Comparison of ENCODE assay signal across 10 cellular contexts in the genomic region with DNA sequence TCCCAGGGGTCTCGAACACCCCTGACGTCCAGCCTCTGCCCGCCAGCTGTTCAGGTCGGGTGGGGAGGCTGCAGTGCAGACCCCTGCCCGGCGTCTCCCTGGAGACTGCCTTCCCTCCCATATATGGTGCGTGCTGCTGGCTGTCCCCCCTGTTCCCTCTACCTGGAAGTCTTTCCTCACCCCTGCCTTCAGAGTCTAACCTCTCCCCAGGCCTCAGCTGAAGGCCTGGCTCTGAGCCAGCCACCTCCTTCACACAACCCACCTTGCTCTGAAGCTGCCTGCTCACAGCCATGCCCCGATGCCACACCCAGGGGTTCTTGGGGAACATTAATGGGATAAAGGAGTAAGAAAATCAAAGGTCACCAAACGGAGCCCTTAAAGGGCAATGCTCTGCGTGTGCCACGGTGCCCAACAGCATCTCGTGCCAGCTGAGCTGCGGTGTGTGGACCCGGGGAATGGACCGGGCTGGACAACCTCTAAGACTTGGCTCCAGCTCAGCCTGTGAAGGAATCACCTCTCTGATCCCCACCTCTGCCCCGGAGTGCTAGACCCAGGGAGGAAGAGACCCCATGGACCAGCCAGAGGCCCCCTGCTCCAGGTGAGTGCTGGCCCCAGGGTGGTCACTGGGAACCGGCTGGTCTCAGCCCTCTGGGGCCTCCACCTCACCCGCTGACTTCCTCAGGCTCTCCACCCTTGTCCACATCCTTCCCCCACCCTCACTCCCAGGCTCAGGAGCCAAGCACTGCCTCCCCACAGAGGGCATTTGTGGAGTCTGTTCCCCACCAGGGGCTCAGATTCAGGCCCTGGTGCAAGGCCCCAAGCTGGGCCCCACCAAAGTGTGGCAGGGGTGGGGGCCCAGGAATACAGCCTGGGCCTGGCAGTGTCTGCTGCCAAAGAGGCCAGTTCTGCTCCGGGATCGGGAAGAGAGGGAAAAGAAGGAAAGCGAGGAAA. TPM values are rescaled to one million over a fixed set of nuclear protein-coding genes. Genes with fewer than 3 reads are reported as not detected.
A peak's percentile ranks its signal among the peaks of the same experiment; 100 is the strongest.
DNase-seq lines count a peak whose midpoint lies in the region; ATAC-seq and TF ChIP-seq lines count a peak whose summit lies in the region.
"Had no signal": no experiment of that assay in that cellular context is flagged by ENCODE, and none has a peak within 500 bp of the region (broad histone marks: within the 10 kb centered on the region; RNA-seq: fewer than 3 reads in every experiment).

A gene (plus strand): TSS at position 407 of the 951 bp plus-strand sequence. CDS start 163 bp downstream, at position 570.

- peaks cover 53% of the 10 kb centered on the region for H3K36me3 Mint-ChIP-seq in activated CD4-positive, alpha-beta T cell treated with anti-CD3 and anti-CD28 coated beads, Interleukin-2, amount 10 ng/mL, durations not matched to agents 7 days and 5 days (ENCODE audit: low read depth)
- peaks cover 4 to 9% (median 4%) of the 10 kb centered on the region in 3 donors for H3K36me3 Mint-ChIP-seq in immature natural killer cell

- TF ChIP-seq CTCF in gastroesophageal sphincter (IDR thresholded peaks at IDR 0.05), result no peak

- DNase-seq in activated CD4-positive, alpha-beta T cell treated with anti-CD3 and anti-CD28 coated beads, Interleukin-2, amount 10 ng/mL, durations not matched to agents 7 days and 5 days, result no peak
- no peak for DNase-seq in activated CD4-positive, alpha-beta T cell treated with anti-CD3 and anti-CD28 coated beads for 1 hour
- peak; percentile 21 for DNase-seq in activated CD8-positive, alpha-beta memory T cell treated with anti-CD3 and anti-CD28 coated beads, Interleukin-2, amount 50 U/mL, for 4 hours
- DNase-seq in immature natural killer cell (no peak), cerebellar cortex (ENCODE audit: low spot score) (no peak)
- peak; percentile 17 to 41 for DNase-seq in stimulated activated naive CD8-positive, alpha-beta T cell treated with anti-CD3 and anti-CD28 coated beads, Interleukin-15, amount 100 ng/mL, for 72 hours
- DNase-seq: NCI-H187 treated with DMSO at 0.1 percent for 48 hours had no signal

- peak within 1 kb of the TSS in 1 of 2 donors; percentile 36 for H3K4me3 ChIP-seq in gastroesophageal sphincter

- H3K9me3 Mint-ChIP-seq in activated CD4-positive, alpha-beta T cell treated with anti-CD3 and anti-CD28 coated beads, Interleukin-2, amount 10 ng/mL, durations not matched to agents 7 days and 5 days, result peaks cover 14% of the 10 kb centered on the region
- no peaks in the 10 kb centered on the region for H3K9me3 Mint-ChIP-seq in immature natural killer cell
- H3K9me3 Mint-ChIP-seq in stimulated activated naive CD8-positive, alpha-beta T cell treated with anti-CD3 and anti-CD28 coated beads, Interleukin-15, amount 100 ng/mL, for 72 hours, result peaks cover 15 to 16% of the 10 kb centered on the region in 2 donors

- peak within 1 kb of the TSS; percentile 73 for H3K4me3 Mint-ChIP-seq in activated CD4-positive, alpha-beta T cell treated with anti-CD3 and anti-CD28 coated beads, Interleukin-2, amount 10 ng/mL, durations not matched to agents 7 days and 5 days
- peak within 1 kb of the TSS; percentile 38 to 75 (median 70) for H3K4me3 Mint-ChIP-seq in immature natural killer cell
- H3K4me3 Mint-ChIP-seq in stimulated activated naive CD8-positive, alpha-beta T cell treated with anti-CD3 and anti-CD28 coated beads, Interleukin-15, amount 100 ng/mL, for 72 hours, result peak within 1 kb of the TSS; percentile 89

- no peak for ATAC-seq in stimulated activated naive CD8-positive, alpha-beta T cell treated with anti-CD3 and anti-CD28 coated beads, Interleukin-15, amount 100 ng/mL, for 72 hours
- ATAC-seq in GM19455 (IDR thresholded peaks at IDR 0.05; ENCODE audit: unreplicated experiment) (no peak), gastroesophageal sphincter (no peak)

- POLR2A ChIA-PET in activated CD4-positive, alpha-beta T cell treated with anti-CD3 and anti-CD28 coated beads, Interleukin-2, amount 10 ng/mL, durations not matched to agents 7 days and 5 days (lab: Charles Lee), result interaction anchor here (1.0 kb wide), 1 partner anchor 10 kb away, joined by 3 read pairs; no protein-coding TSS in a partner anchor

- H3K27me3 Mint-ChIP-seq in activated CD4-positive, alpha-beta T cell treated with anti-CD3 and anti-CD28 coated beads, Interleukin-2, amount 10 ng/mL, durations not matched to agents 7 days and 5 days, result peaks cover 61% of the 10 kb centered on the region
- peaks cover 7 to 20% (median 8%) of the 10 kb centered on the region in 3 donors for H3K27me3 Mint-ChIP-seq in immature natural killer cell (ENCODE audit: low read depth in 3 of 3)
- H3K27me3 Mint-ChIP-seq in stimulated activated naive CD8-positive, alpha-beta T cell treated with anti-CD3 and anti-CD28 coated beads, Interleukin-15, amount 100 ng/mL, for 72 hours, result peaks cover 26% of the 10 kb centered on the region

- H3K36me3 ChIP-seq in gastroesophageal sphincter, result no peaks in the 10 kb centered on the region

- H3K27ac Mint-ChIP-seq in activated CD4-positive, alpha-beta T cell treated with anti-CD3 and anti-CD28 coated beads, Interleukin-2, amount 10 ng/mL, durations not matched to agents 7 days and 5 days, result peak within 1 kb of the TSS; percentile 88
- H3K27ac Mint-ChIP-seq in immature natural killer cell, result peak within 1 kb of the TSS; percentile 34 to 91 (median 79)
- peak within 1 kb of the TSS; percentile 93 to 98 for H3K27ac Mint-ChIP-seq in stimulated activated naive CD8-positive, alpha-beta T cell treated with anti-CD3 and anti-CD28 coated beads, Interleukin-15, amount 100 ng/mL, for 72 hours

- H3K27ac ChIP-seq in gastroesophageal sphincter, result no peak within 1 kb of the TSS

- TF ChIP-seq POLR2A in gastroesophageal sphincter (IDR thresholded peaks at IDR 0.05), result no peak

- H3K27me3 ChIP-seq in gastroesophageal sphincter, result peaks cover 62% of the 10 kb centered on the region

- CTCF ChIA-PET in activated CD4-positive, alpha-beta T cell treated with anti-CD3 and anti-CD28 coated beads, Interleukin-2, amount 10 ng/mL, durations not matched to agents 7 days and 5 days (lab: Charles Lee), result interaction anchor here (0.8 to 3.9 kb wide), 5 partner anchors 9 to 67 kb away, joined by 3 to 15 read pairs (median 5); no protein-coding TSS in a partner anchor

- peaks cover 0 to 32% (median 17%) of the 10 kb centered on the region in 3 donors for H3K4me1 ChIP-seq in gastroesophageal sphincter

- no peaks in the 10 kb centered on the region for H3K9me3 ChIP-seq in gastroesophageal sphincter

- TF ChIP-seq EP300 in gastroesophageal sphincter (IDR thresholded peaks at IDR 0.05), result no peak

- peaks cover 48% of the 10 kb centered on the region for H3K4me1 Mint-ChIP-seq in activated CD4-positive, alpha-beta T cell treated with anti-CD3 and anti-CD28 coated beads, Interleukin-2, amount 10 ng/mL, durations not matched to agents 7 days and 5 days
- peaks cover 43 to 51% of the 10 kb centered on the region in 2 donors for H3K4me1 Mint-ChIP-seq in immature natural killer cell
- H3K4me1 Mint-ChIP-seq in stimulated activated naive CD8-positive, alpha-beta T cell treated with anti-CD3 and anti-CD28 coated beads, Interleukin-15, amount 100 ng/mL, for 72 hours, result peaks cover 47% of the 10 kb centered on the region

- WGBS in gastroesophageal sphincter (ENCODE audit: low coverage in 1 of 2), 2 donors, result 61 to 85% methylated on average over 8 to 11 of the region's 21 CpGs

RNA-seq across cellular contexts. Expression of the gene that starts here (rescaled TPM):
- total RNA-seq in activated CD4-positive, alpha-beta T cell treated with anti-CD3 and anti-CD28 coated beads, Interleukin-2, amount 10 ng/mL, durations not matched to agents 7 days and 5 days, result 1 to 10 TPM; 5.5 to 6.5 TPM
- polyA plus RNA-seq in immature natural killer cell, result 1 to 10 TPM in 2 of 3 donors, not detected in 1; 1.6 to 5.1 TPM
- 1 to 10 TPM in 1 of 4 donors, under 1 TPM in 1, not detected in 2; 0.23 to 1.9 TPM for total RNA-seq in gastroesophageal sphincter
- polyA plus RNA-seq: AG04450 had no signal

Comparison
In these comparisons a context has a peak if more than half of its experiments do, and no peak if none do; other contexts are left out.
1. DNase-seq: peak in activated CD8-positive, alpha-beta memory T cell treated with anti-CD3 and anti-CD28 coated beads, Interleukin-2, amount 50 U/mL, for 4 hours (single experiment) and stimulated activated naive CD8-positive, alpha-beta T cell treated with anti-CD3 and anti-CD28 coated beads, Interleukin-15, amount 100 ng/mL, for 72 hours (2 of 2); none in activated CD4-positive, alpha-beta T cell treated with anti-CD3 and anti-CD28 coated beads, Interleukin-2, amount 10 ng/mL, durations not matched to agents 7 days and 5 days (single experiment), activated CD4-positive, alpha-beta T cell treated with anti-CD3 and anti-CD28 coated beads for 1 hour (single experiment), immature natural killer cell (0 of 3) and cerebellar cortex (single experiment).
2. Peak in every context shown above with its lines, with median percentiles within 50 percentile points of each other: H3K27ac Mint-ChIP-seq and H3K4me3 Mint-ChIP-seq.